16 cellular contexts compared by ENCODE assay signal in genomic region chr3:100299031-100299430, GRCh38. TPM values are rescaled to one million over a fixed set of nuclear protein-coding genes. Genes with fewer than 3 reads are reported as not detected.
A peak's percentile ranks its signal among the peaks of the same experiment; 100 is the strongest.
DNase-seq lines count a peak whose midpoint lies in the region; ATAC-seq lines count a peak whose summit lies in the region.
"Had no signal": no experiment of that assay in that cellular context is flagged by ENCODE, and none has a peak within 500 bp of the region (broad histone marks: within the 10 kb centered on the region; RNA-seq: fewer than 3 reads in every experiment).

No MANE protein-coding gene starts in this region.

- H3K9ac ChIP-seq in adipocyte (ENCODE audit: low read length) = no peak overlapping the region

- no peaks in the 10 kb centered on the region for H3K27me3 ChIP-seq in adipocyte (replicated peaks; ENCODE audit: control insufficient read depth, insufficient read depth, low read length)
- H3K27me3 ChIP-seq: BE2C had no signal

- no peaks in the 10 kb centered on the region for H3K9me3 ChIP-seq in adipocyte (ENCODE audit: control insufficient read depth, low read length)
- H3K9me3 ChIP-seq: BE2C had no signal

- peak overlapping the region; percentile 1 for H3K4me3 ChIP-seq in adipocyte (ENCODE audit: low read length)

- no peak for ATAC-seq in GM21423 (IDR thresholded peaks at IDR 0.05; ENCODE audit: unreplicated experiment)

- peaks cover 80% of the 10 kb centered on the region for H3K36me3 ChIP-seq in adipocyte (ENCODE audit: control insufficient read depth, insufficient read depth, low read length, severe bottlenecking)

- DNase-seq in adipocyte (ENCODE audit: low read depth) = no peak
- peak; percentile 68 for DNase-seq in dermis blood vessel endothelial cell
- DNase-seq in lung microvascular endothelial cell (ENCODE audit: low read depth in 2 of 2) = peak; percentile 28 to 89
- no peak for DNase-seq in NCI-H1436 treated with DMSO at 0.1 percent for 48 hours (lab: John Stamatoyannopoulos, UW)
- no peak for DNase-seq in RPMI8226
- DNase-seq in NCI-H146 treated with DMSO at 0.1 percent for 48 hours (lab: John Stamatoyannopoulos, UW; ENCODE audit: unreplicated experiment) = no peak
- DNase-seq: ACHN; BE2C; C1 segment of cervical spinal cord; CD4-positive, alpha-beta T cell; DMS153; DMS79; GDM1; GOT3; H7 had no signal

- H3K4me1 ChIP-seq in adipocyte (ENCODE audit: control insufficient read depth, insufficient read depth, low read length) = peaks cover 10% of the 10 kb centered on the region
- H3K4me1 ChIP-seq: BE2C had no signal

RNA-seq across cellular contexts. Expression of gene NIT2, which starts 35.5 kb away (rescaled TPM):
- total RNA-seq in dermis blood vessel endothelial cell (6.5 and 8.4 TPM in 2 replicates), lung microvascular endothelial cell (3.4 and 6.8 TPM in 2 replicates)

RNA-seq across cellular contexts. Expression of gene TBC1D23, which starts 38.2 kb away (rescaled TPM):
- total RNA-seq in dermis blood vessel endothelial cell (46.1 and 49.1 TPM in 2 replicates), lung microvascular endothelial cell (25.1 and 26.8 TPM in 2 replicates)

Comparison
In these comparisons a context has a peak if more than half of its experiments do, and no peak if none do; other contexts are left out.
1. DNase-seq: peak in dermis blood vessel endothelial cell (single experiment) and lung microvascular endothelial cell (2 of 2); none in adipocyte (single experiment), NCI-H1436 treated with DMSO at 0.1 percent for 48 hours (single experiment), RPMI8226 (single experiment) and NCI-H146 treated with DMSO at 0.1 percent for 48 hours (single experiment).